26 cellular contexts compared by ENCODE assay signal in the genomic region with DNA sequence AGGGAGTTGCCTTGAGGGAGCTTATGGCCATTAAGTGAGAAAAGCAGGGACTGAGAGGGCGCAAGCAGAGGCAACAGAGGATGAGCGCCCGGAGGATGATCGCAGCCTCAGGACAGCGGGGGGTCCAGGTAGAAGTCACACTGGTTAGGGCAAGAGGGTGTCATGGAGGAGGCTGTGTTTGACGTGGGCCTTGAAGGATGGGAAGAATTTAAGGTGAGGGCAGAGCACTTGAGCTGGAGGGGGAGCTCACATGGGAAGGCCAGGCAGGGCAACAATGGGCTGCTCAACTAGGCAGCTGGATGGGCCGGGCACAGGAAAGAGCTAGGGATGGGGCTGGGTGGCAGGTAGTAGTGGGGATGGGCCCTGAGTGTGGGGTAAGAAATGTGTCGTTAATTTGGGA. TPM values are rescaled to one million over a fixed set of nuclear protein-coding genes. Genes with fewer than 3 reads are reported as not detected.
A peak's percentile ranks its signal among the peaks of the same experiment; 100 is the strongest.
DNase-seq lines count a peak whose midpoint lies in the region; ATAC-seq and TF ChIP-seq lines count a peak whose summit lies in the region.
"Had no signal": no experiment of that assay in that cellular context is flagged by ENCODE, and none has a peak within 500 bp of the region (broad histone marks: within the 10 kb centered on the region; RNA-seq: fewer than 3 reads in every experiment).

No MANE protein-coding gene starts in this region.

- H3K36me3 ChIP-seq in BE2C: no peaks in the 10 kb centered on the region

- H3K9me3 ChIP-seq in H9 (ENCODE audit: control insufficient read depth, low read depth, low read length) (no peaks in the 10 kb centered on the region), BE2C (no peaks in the 10 kb centered on the region)
- H3K9me3 ChIP-seq: BLaER1, SJSA1 had no signal

- H2BK120ac ChIP-seq in H9 (ENCODE audit: low read depth, low read length, poor library complexity, severe bottlenecking): no peak overlapping the region

- H3K4me2 ChIP-seq in H9 (ENCODE audit: insufficient read depth, insufficient read length, low read length): no peak overlapping the region

- no peak overlapping the region for H3K18ac ChIP-seq in H9 (ENCODE audit: insufficient read length, low read depth, low read length)

- H3K4me1 Mint-ChIP-seq in activated CD8-positive, alpha-beta T cell treated with anti-CD3 and anti-CD28 coated beads, Interleukin-2, amount 10 ng/mL, durations not matched to agents 7 days and 5 days (ENCODE audit: low read depth): no peaks in the 10 kb centered on the region
- no peaks in the 10 kb centered on the region for H3K4me1 Mint-ChIP-seq in activated CD8-positive, alpha-beta T cell treated with anti-CD3 and anti-CD28 coated beads for 36 hours (ENCODE audit: low read depth)
- H3K4me1 Mint-ChIP-seq in H9: peaks cover 2 to 16% of the 10 kb centered on the region in 2 experiments; a peak in 2 of 4 replicates
- H3K4me1 Mint-ChIP-seq in effector memory CD8-positive, alpha-beta T cell (ENCODE audit: low read depth in 2 of 2): no peaks in the 10 kb centered on the region
- H3K4me1 Mint-ChIP-seq in osteocyte (ENCODE audit: unreplicated experiment): peaks cover 9% of the 10 kb centered on the region
- H3K4me1 Mint-ChIP-seq: CD4-positive, CD25-positive, alpha-beta regulatory T cell had no signal

- no peaks in the 10 kb centered on the region for H4K20me1 ChIP-seq in H9 (ENCODE audit: control insufficient read depth, insufficient read depth, insufficient read length)
- H4K20me1 ChIP-seq: BLaER1 had no signal

- H3K56ac ChIP-seq in H9 (ENCODE audit: insufficient read length, low read depth, low read length): no peak overlapping the region

- intact Hi-C loops in activated CD8-positive, alpha-beta T cell treated with anti-CD3 and anti-CD28 coated beads for 36 hours (cut with micrococcal nuclease): no loop called here

- TF ChIP-seq CTCF in activated CD8-positive, alpha-beta T cell treated with anti-CD3 and anti-CD28 coated beads for 36 hours (IDR thresholded peaks at IDR 0.05): no peak
- TF ChIP-seq CTCF in H9 (conservative IDR thresholded peaks at IDR 0.05): no peak
- no peak for TF ChIP-seq CTCF in osteocyte (IDR thresholded peaks at IDR 0.05)
- TF ChIP-seq CTCF in BE2C (IDR thresholded peaks at IDR 0.05; ENCODE audit: low read depth, low read length): no peak

- H2BK5ac ChIP-seq in H9 (ENCODE audit: insufficient read length, low read length): no peak overlapping the region

- no peak overlapping the region for H2BK20ac ChIP-seq in H9 (ENCODE audit: low read depth, low read length, poor library complexity, severe bottlenecking)

- no peak overlapping the region for H4K5ac ChIP-seq in H9 (ENCODE audit: insufficient read length, low read depth, low read length)

- no peaks in the 10 kb centered on the region for H3K23me2 ChIP-seq in H9 (ENCODE audit: insufficient read length, low read depth, low read length, poor library complexity, severe bottlenecking)

- H3K14ac ChIP-seq in H9 (ENCODE audit: insufficient read depth, low read length): no peak overlapping the region

- no peak overlapping the region for H2BK15ac ChIP-seq in H9 (ENCODE audit: low read depth, low read length)

- POLR2A ChIA-PET in activated CD8-positive, alpha-beta T cell treated with anti-CD3 and anti-CD28 coated beads, Interleukin-2, amount 10 ng/mL, durations not matched to agents 7 days and 5 days (lab: Charles Lee): interaction anchor here (0.6 kb wide), 1 partner anchor 30 kb away, joined by 3 read pairs; no protein-coding TSS in a partner anchor
- POLR2A ChIA-PET in activated CD8-positive, alpha-beta T cell treated with anti-CD3 and anti-CD28 coated beads for 36 hours (lab: Charles Lee): no interaction called here

- no peaks in the 10 kb centered on the region for H3K4me1 ChIP-seq in H9 (ENCODE audit: insufficient read depth, low read length)
- no peaks in the 10 kb centered on the region for H3K4me1 ChIP-seq in BE2C
- H3K4me1 ChIP-seq: SJSA1 had no signal

- H3K27ac ChIP-seq in H9 (ENCODE audit: insufficient read length, low read depth, low read length): no peak overlapping the region
- H3K27ac ChIP-seq: SJSA1 had no signal

- no CpG with 5 or more reads among the region's 8 CpGs for WGBS in H9 (ENCODE audit: extremely low coverage, insufficient read length, low lambda C conversion rate)

- H2AFZ ChIP-seq in H9 (ENCODE audit: low read length): no peak overlapping the region

- H3K27me3 Mint-ChIP-seq in activated CD8-positive, alpha-beta T cell treated with anti-CD3 and anti-CD28 coated beads, Interleukin-2, amount 10 ng/mL, durations not matched to agents 7 days and 5 days (ENCODE audit: low read depth): no peaks in the 10 kb centered on the region
- no peaks in the 10 kb centered on the region for H3K27me3 Mint-ChIP-seq in activated CD8-positive, alpha-beta T cell treated with anti-CD3 and anti-CD28 coated beads for 36 hours
- H3K27me3 Mint-ChIP-seq in H9 (ENCODE audit: low read depth) (no peaks in the 10 kb centered on the region; the same call in 1 of the 2 replicates), osteocyte (ENCODE audit: unreplicated experiment) (no peaks in the 10 kb centered on the region)
- H3K27me3 Mint-ChIP-seq in effector memory CD8-positive, alpha-beta T cell: no peaks in the 10 kb centered on the region
- H3K27me3 Mint-ChIP-seq: CD4-positive, CD25-positive, alpha-beta regulatory T cell had no signal

- no peak overlapping the region for H3T11ph ChIP-seq in H9 (ENCODE audit: low read length)

- no peak overlapping the region for H3K4me3 Mint-ChIP-seq in activated CD8-positive, alpha-beta T cell treated with anti-CD3 and anti-CD28 coated beads, Interleukin-2, amount 10 ng/mL, durations not matched to agents 7 days and 5 days
- no peak overlapping the region for H3K4me3 Mint-ChIP-seq in activated CD8-positive, alpha-beta T cell treated with anti-CD3 and anti-CD28 coated beads for 36 hours
- H3K4me3 Mint-ChIP-seq in H9 (no peak overlapping the region), osteocyte (ENCODE audit: unreplicated experiment) (no peak overlapping the region)
- H3K4me3 Mint-ChIP-seq in effector memory CD8-positive, alpha-beta T cell: no peak overlapping the region
- H3K4me3 Mint-ChIP-seq: CD4-positive, CD25-positive, alpha-beta regulatory T cell had no signal

- H3K27me3 ChIP-seq in H9 (ENCODE audit: insufficient read depth, low read length) (no peaks in the 10 kb centered on the region), BE2C (no peaks in the 10 kb centered on the region)
- H3K27me3 ChIP-seq: BLaER1, SJSA1 had no signal

- no peak overlapping the region for H2BK12ac ChIP-seq in H9 (ENCODE audit: insufficient read length, low read depth, low read length)

- peak; percentile 13 for DNase-seq in activated CD8-positive, alpha-beta T cell treated with anti-CD3 and anti-CD28 coated beads, Interleukin-2, amount 10 ng/mL, durations not matched to agents 7 days and 5 days
- DNase-seq in activated CD8-positive, alpha-beta T cell treated with anti-CD3 and anti-CD28 coated beads for 36 hours: no peak
- DNase-seq in H9 (no peak), osteocyte (ENCODE audit: extremely low spot score, unreplicated experiment) (peak; percentile 53), D341Med (ENCODE audit: low spot score) (no peak), NCI-H748 treated with DMSO at 0.1 percent for 48 hours (lab: John Stamatoyannopoulos, UW) (no peak), BE2C (no peak)
- no peak for DNase-seq in effector memory CD8-positive, alpha-beta T cell
- DNase-seq: 8988T; ACHN; CD4-positive, CD25-positive, alpha-beta regulatory T cell; DMS79; EL; GDM1; KBM-7; NCI-H2029; NCI-H446; NCI-H524 treated with DMSO at 0.1 percent for 48 hours; Right ventricle myocardium superior; RPMI8226 had no signal

- H3K27ac Mint-ChIP-seq in activated CD8-positive, alpha-beta T cell treated with anti-CD3 and anti-CD28 coated beads, Interleukin-2, amount 10 ng/mL, durations not matched to agents 7 days and 5 days: peak overlapping the region; percentile 68
- no peak overlapping the region for H3K27ac Mint-ChIP-seq in activated CD8-positive, alpha-beta T cell treated with anti-CD3 and anti-CD28 coated beads for 36 hours
- peak overlapping the region in 2 of 3 experiments; percentile 26 to 76; a peak in 3 of 7 replicates for H3K27ac Mint-ChIP-seq in H9
- peak overlapping the region; percentile 63 to 71 for H3K27ac Mint-ChIP-seq in effector memory CD8-positive, alpha-beta T cell
- no peak overlapping the region for H3K27ac Mint-ChIP-seq in osteocyte (ENCODE audit: unreplicated experiment)

- H2AK5ac ChIP-seq in H9 (ENCODE audit: insufficient read length, low read length): no peak overlapping the region

- H4K8ac ChIP-seq in H9 (replicated peaks; ENCODE audit: insufficient read length, low read depth, low read length): no peak overlapping the region

- H3K79me1 ChIP-seq in H9 (ENCODE audit: insufficient read depth, low read depth, low read length, poor library complexity, severe bottlenecking): no peaks in the 10 kb centered on the region

- H4K91ac ChIP-seq in H9 (ENCODE audit: insufficient read length, low read depth, low read length): no peak overlapping the region

- CTCF ChIA-PET in activated CD8-positive, alpha-beta T cell treated with anti-CD3 and anti-CD28 coated beads, Interleukin-2, amount 10 ng/mL, durations not matched to agents 7 days and 5 days (lab: Charles Lee): no interaction called here
- CTCF ChIA-PET in activated CD8-positive, alpha-beta T cell treated with anti-CD3 and anti-CD28 coated beads for 36 hours (lab: Charles Lee): no interaction called here

- no peak overlapping the region for H3K4me3 ChIP-seq in BE2C (ENCODE audit: low read depth, low read length)
- H3K4me3 ChIP-seq: BLaER1, GM12878, SJSA1 had no signal

- H3K9ac ChIP-seq in H9 (ENCODE audit: extremely low read depth, insufficient read length, low read length): no peak overlapping the region
- H3K9ac ChIP-seq: BLaER1 had no signal

- H3K23ac ChIP-seq in H9 (ENCODE audit: insufficient read length, low read depth, low read length): no peak overlapping the region

- ATAC-seq in activated CD8-positive, alpha-beta T cell treated with anti-CD3 and anti-CD28 coated beads, Interleukin-2, amount 10 ng/mL, durations not matched to agents 7 days and 5 days: no peak
- no peak for ATAC-seq in activated CD8-positive, alpha-beta T cell treated with anti-CD3 and anti-CD28 coated beads for 36 hours
- no peak for ATAC-seq in effector memory CD8-positive, alpha-beta T cell (replicated peaks)
- ATAC-seq: GM12878 had no signal

- H3K79me2 ChIP-seq in H9 (ENCODE audit: insufficient read depth, low read length): no peaks in the 10 kb centered on the region

- no peak overlapping the region for H3K4ac ChIP-seq in H9 (ENCODE audit: low read depth, low read length)

- H3K36me3 Mint-ChIP-seq in activated CD8-positive, alpha-beta T cell treated with anti-CD3 and anti-CD28 coated beads, Interleukin-2, amount 10 ng/mL, durations not matched to agents 7 days and 5 days (ENCODE audit: low read depth): peaks cover 38% of the 10 kb centered on the region
- H3K36me3 Mint-ChIP-seq in activated CD8-positive, alpha-beta T cell treated with anti-CD3 and anti-CD28 coated beads for 36 hours (ENCODE audit: low read depth): peaks cover 30% of the 10 kb centered on the region
- peaks cover 0 to 7% (median 0%) of the 10 kb centered on the region in 3 experiments; a peak in 3 of 7 replicates for H3K36me3 Mint-ChIP-seq in H9 (ENCODE audit: insufficient read depth in 1 of 3, low read depth in 3 of 3)
- peaks cover 62% of the 10 kb centered on the region for H3K36me3 Mint-ChIP-seq in effector memory CD8-positive, alpha-beta T cell (ENCODE audit: insufficient read depth)
- H3K36me3 Mint-ChIP-seq in osteocyte (ENCODE audit: unreplicated experiment): peaks cover 57% of the 10 kb centered on the region

- H3K9me3 Mint-ChIP-seq in activated CD8-positive, alpha-beta T cell treated with anti-CD3 and anti-CD28 coated beads, Interleukin-2, amount 10 ng/mL, durations not matched to agents 7 days and 5 days (ENCODE audit: insufficient read depth): no peaks in the 10 kb centered on the region
- H3K9me3 Mint-ChIP-seq in activated CD8-positive, alpha-beta T cell treated with anti-CD3 and anti-CD28 coated beads for 36 hours: no peaks in the 10 kb centered on the region
- H3K9me3 Mint-ChIP-seq in H9: no peaks in the 10 kb centered on the region; a peak in 1 of 5 replicates
- no peaks in the 10 kb centered on the region for H3K9me3 Mint-ChIP-seq in effector memory CD8-positive, alpha-beta T cell
- no peaks in the 10 kb centered on the region for H3K9me3 Mint-ChIP-seq in osteocyte (ENCODE audit: unreplicated experiment)
- H3K9me3 Mint-ChIP-seq: CD4-positive, CD25-positive, alpha-beta regulatory T cell had no signal

RNA-seq across cellular contexts. Expression of a gene that starts 31.9 kb away (rescaled TPM):
- not detected for total RNA-seq in activated CD8-positive, alpha-beta T cell treated with anti-CD3 and anti-CD28 coated beads, Interleukin-2, amount 10 ng/mL, durations not matched to agents 7 days and 5 days
- not detected for total RNA-seq in activated CD8-positive, alpha-beta T cell treated with anti-CD3 and anti-CD28 coated beads for 36 hours
- not detected in 2 replicates for total RNA-seq in H9 (2021)
- total RNA-seq in osteocyte: 0.32 TPM in 1 of 2 replicates, not detected in the other
- not detected for polyA plus RNA-seq in BE2C (2012; ENCODE audit: insufficient read depth, insufficient read length, low read depth)
- total RNA-seq: CD4-positive, CD25-positive, alpha-beta regulatory T cell; GM12878; H4; LHCN-M2; MCF 10A; SJSA1 had no signal
- polyA plus RNA-seq: CD4-positive, CD25-positive, alpha-beta regulatory T cell had no signal

Comparison
In these comparisons a context has a peak if more than half of its experiments do, and no peak if none do; other contexts are left out.
1. DNase-seq: peak in activated CD8-positive, alpha-beta T cell treated with anti-CD3 and anti-CD28 coated beads, Interleukin-2, amount 10 ng/mL, durations not matched to agents 7 days and 5 days (single experiment) and osteocyte (single experiment); none in activated CD8-positive, alpha-beta T cell treated with anti-CD3 and anti-CD28 coated beads for 36 hours (single experiment), H9 (single experiment), effector memory CD8-positive, alpha-beta T cell (0 of 3), D341Med (single experiment), NCI-H748 treated with DMSO at 0.1 percent for 48 hours (single experiment) and BE2C (single experiment).
2. H3K27ac Mint-ChIP-seq: peak in activated CD8-positive, alpha-beta T cell treated with anti-CD3 and anti-CD28 coated beads, Interleukin-2, amount 10 ng/mL, durations not matched to agents 7 days and 5 days (single experiment), H9 (2 of 3) and effector memory CD8-positive, alpha-beta T cell (2 of 2); none in activated CD8-positive, alpha-beta T cell treated with anti-CD3 and anti-CD28 coated beads for 36 hours (single experiment) and osteocyte (single experiment).